ENCODE assay signal across 13 cellular contexts in genomic region chr4:169098969-169099685, GRCh38.
A peak's percentile ranks its signal among the peaks of the same experiment; 100 is the strongest.
DNase-seq lines count a peak whose midpoint lies in the region; ATAC-seq lines count a peak whose summit lies in the region.
"Had no signal": no experiment of that assay in that cellular context is flagged by ENCODE, and none has a peak within 500 bp of the region (broad histone marks: within the 10 kb centered on the region; RNA-seq: fewer than 3 reads in every experiment).

No MANE protein-coding gene starts in this region.

- H3K4me3 Mint-ChIP-seq in stimulated activated naive B cell treated with anti-CD40 and anti-IgM and Interleukin-4, amounts not matched to agents 10 μg/mL and 1 μg/mL and 100 μg/mL, for 72 hours: no peak overlapping the region
- no peak overlapping the region for H3K4me3 Mint-ChIP-seq in effector memory CD8-positive, alpha-beta T cell
- H3K4me3 Mint-ChIP-seq: activated naive CD8-positive, alpha-beta T cell treated with anti-CD3 and anti-CD28 coated beads for 36 hours had no signal

- H3K36me3 Mint-ChIP-seq in stimulated activated naive B cell treated with anti-CD40 and anti-IgM and Interleukin-4, amounts not matched to agents 10 μg/mL and 1 μg/mL and 100 μg/mL, for 72 hours: peaks cover 0 to 7% of the 10 kb centered on the region in 2 donors
- no peaks in the 10 kb centered on the region for H3K36me3 Mint-ChIP-seq in effector memory CD8-positive, alpha-beta T cell (ENCODE audit: insufficient read depth)
- H3K36me3 Mint-ChIP-seq: activated naive CD8-positive, alpha-beta T cell treated with anti-CD3 and anti-CD28 coated beads for 36 hours had no signal

- H3K27me3 Mint-ChIP-seq in stimulated activated naive B cell treated with anti-CD40 and anti-IgM and Interleukin-4, amounts not matched to agents 10 μg/mL and 1 μg/mL and 100 μg/mL, for 72 hours: no peaks in the 10 kb centered on the region
- peaks cover 16 to 17% of the 10 kb centered on the region in 2 donors for H3K27me3 Mint-ChIP-seq in effector memory CD8-positive, alpha-beta T cell
- H3K27me3 Mint-ChIP-seq: naive B cell had no signal

- peak; percentile 0 for ATAC-seq in GM19043 (IDR thresholded peaks at IDR 0.05; ENCODE audit: low read depth, unreplicated experiment)
- ATAC-seq in HG03571 (IDR thresholded peaks at IDR 0.05; ENCODE audit: unreplicated experiment): peak; percentile 7
- no peak for ATAC-seq in stimulated activated naive B cell treated with anti-CD40 and anti-IgM and Interleukin-4, amounts not matched to agents 10 μg/mL and 1 μg/mL and 100 μg/mL, for 72 hours (replicated peaks)
- ATAC-seq in effector memory CD8-positive, alpha-beta T cell (replicated peaks): no peak

- peaks cover 2 to 4% of the 10 kb centered on the region in 2 donors for H3K9me3 Mint-ChIP-seq in stimulated activated naive B cell treated with anti-CD40 and anti-IgM and Interleukin-4, amounts not matched to agents 10 μg/mL and 1 μg/mL and 100 μg/mL, for 72 hours
- H3K9me3 Mint-ChIP-seq in effector memory CD8-positive, alpha-beta T cell: no peaks in the 10 kb centered on the region
- H3K9me3 Mint-ChIP-seq: activated naive CD8-positive, alpha-beta T cell treated with anti-CD3 and anti-CD28 coated beads for 36 hours had no signal

- peak overlapping the region; percentile 90 for H3K27ac Mint-ChIP-seq in stimulated activated naive B cell treated with anti-CD40 and anti-IgM and Interleukin-4, amounts not matched to agents 10 μg/mL and 1 μg/mL and 100 μg/mL, for 72 hours
- no peak overlapping the region for H3K27ac Mint-ChIP-seq in effector memory CD8-positive, alpha-beta T cell
- H3K27ac Mint-ChIP-seq: activated naive CD8-positive, alpha-beta T cell treated with anti-CD3 and anti-CD28 coated beads for 36 hours had no signal

- peaks cover 31 to 43% of the 10 kb centered on the region in 2 donors for H3K4me1 Mint-ChIP-seq in stimulated activated naive B cell treated with anti-CD40 and anti-IgM and Interleukin-4, amounts not matched to agents 10 μg/mL and 1 μg/mL and 100 μg/mL, for 72 hours
- no peaks in the 10 kb centered on the region for H3K4me1 Mint-ChIP-seq in effector memory CD8-positive, alpha-beta T cell (ENCODE audit: low read depth in 2 of 2)

- peak; percentile 29 for DNase-seq in fibroblast of gingiva (ENCODE audit: low read depth)
- DNase-seq in stimulated activated naive B cell treated with anti-CD40 and anti-IgM and Interleukin-4, amounts not matched to agents 10 μg/mL and 1 μg/mL and 100 μg/mL, for 72 hours: no peak
- no peak for DNase-seq in stimulated activated CD8-positive, alpha-beta memory T cell treated with anti-CD3 and anti-CD28 coated beads, Interleukin-4, amount 100 ng/mL, for 48 hours
- DNase-seq in OCI-M1 (lab: John Stamatoyannopoulos, UW): no peak
- no peak for DNase-seq in NCI-H748 (lab: John Stamatoyannopoulos, UW; ENCODE audit: unreplicated experiment)
- no peak for DNase-seq in effector memory CD8-positive, alpha-beta T cell
- DNase-seq: activated CD4-positive, CD25-positive, alpha-beta regulatory T cell; activated CD8-positive, alpha-beta memory T cell treated with anti-CD3 and anti-CD28 coated beads, Interleukin-2, amount 50 U/mL, for 4 hours; activated naive CD8-positive, alpha-beta T cell treated with anti-CD3 and anti-CD28 coated beads for 36 hours; cortex of kidney; naive B cell had no signal

Comparison
In these comparisons a context has a peak if more than half of its experiments do, and no peak if none do; other contexts are left out.
1. ATAC-seq: peak in GM19043 (single experiment) and HG03571 (single experiment); none in stimulated activated naive B cell treated with anti-CD40 and anti-IgM and Interleukin-4, amounts not matched to agents 10 μg/mL and 1 μg/mL and 100 μg/mL, for 72 hours (0 of 2) and effector memory CD8-positive, alpha-beta T cell (single experiment).